Comparison of ENCODE assay signal across 8 cellular contexts in the genomic region with DNA sequence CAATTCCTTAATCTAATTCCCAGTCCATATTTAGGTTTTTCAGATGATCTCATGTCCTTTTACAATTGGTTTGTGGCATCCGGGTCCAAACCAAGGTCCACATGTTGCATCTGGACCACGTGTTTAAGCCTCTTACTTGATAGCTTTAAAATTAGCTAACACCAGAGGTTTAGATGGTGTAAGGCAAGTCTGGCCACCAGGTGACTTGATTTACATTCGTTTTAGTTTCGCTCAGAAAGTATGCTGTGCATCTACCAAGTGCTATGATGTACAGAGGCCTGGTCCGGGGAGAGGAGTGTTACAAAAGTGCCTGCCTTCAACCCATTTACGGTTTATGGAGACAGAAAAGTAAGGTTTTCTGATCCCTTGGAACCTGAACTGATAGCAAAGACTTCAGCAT. TPM values are rescaled to one million over a fixed set of nuclear protein-coding genes. Genes with fewer than 3 reads are reported as not detected.
DNase-seq lines count a peak whose midpoint lies in the region; ATAC-seq lines count a peak whose summit lies in the region.

No MANE protein-coding gene starts in this region.

- peaks cover 39% of the 10 kb centered on the region for H3K4me1 Mint-ChIP-seq in activated T-helper 2 cell treated with anti-CD3 and anti-CD28 coated beads, Interferon-gamma antibody, Interleukin-2, Interleukin-4, amounts not matched to agents 10 μg/mL and 5 μg/mL and 100 μg/mL, durations not matched to agents 14 hours and 24 hours and 36 hours (ENCODE audit: low read depth)

- H3K4me1 ChIP-seq in iPS-15b (ENCODE audit: control insufficient read depth, insufficient read depth, low read length), result peaks cover 7% of the 10 kb centered on the region

- no peak overlapping the region for H3K9ac ChIP-seq in iPS-15b (ENCODE audit: low read depth, low read length)

- peak; percentile 11 to 15 for ATAC-seq in activated CD4-positive, CD25-positive, alpha-beta regulatory T cell treated with anti-CD3 and anti-CD28 coated beads, Interleukin-2, amount 50 U/mL, for 24 hours
- ATAC-seq in stimulated activated naive CD8-positive, alpha-beta T cell treated with anti-CD3 and anti-CD28 coated beads, Interleukin-15, Interleukin-2, amounts not matched to agents 100 U/mL and 50 U/mL, for 24 hours, result peak; percentile 19
- ATAC-seq in HG03196 (IDR thresholded peaks at IDR 0.05; ENCODE audit: unreplicated experiment), result no peak

- no peaks in the 10 kb centered on the region for H3K27me3 ChIP-seq in iPS-15b (ENCODE audit: control insufficient read depth, insufficient read depth, low read length)

- peaks cover 2% of the 10 kb centered on the region for H3K36me3 ChIP-seq in iPS-15b (ENCODE audit: control insufficient read depth, insufficient read depth, low read length)

- no peaks in the 10 kb centered on the region for H3K9me3 ChIP-seq in iPS-15b (ENCODE audit: control insufficient read depth, insufficient read depth, low read length)

- H3K27me3 Mint-ChIP-seq in activated T-helper 2 cell treated with anti-CD3 and anti-CD28 coated beads, Interferon-gamma antibody, Interleukin-2, Interleukin-4, amounts not matched to agents 10 μg/mL and 5 μg/mL and 100 μg/mL, durations not matched to agents 14 hours and 24 hours and 36 hours (ENCODE audit: low read depth), result no peaks in the 10 kb centered on the region

- peak overlapping the region; percentile 90 for H3K4me3 Mint-ChIP-seq in activated T-helper 2 cell treated with anti-CD3 and anti-CD28 coated beads, Interferon-gamma antibody, Interleukin-2, Interleukin-4, amounts not matched to agents 10 μg/mL and 5 μg/mL and 100 μg/mL, durations not matched to agents 14 hours and 24 hours and 36 hours (ENCODE audit: low read depth)

- DNase-seq in activated CD4-positive, CD25-positive, alpha-beta regulatory T cell treated with anti-CD3 and anti-CD28 coated beads, Interleukin-2, amount 50 U/mL, for 72 hours, result no peak
- DNase-seq in Kasumi-1 (lab: John Stamatoyannopoulos, UW), result peak; percentile 92 to 96
- peak; percentile 16 for DNase-seq in activated T-helper 2 cell treated with anti-CD3 and anti-CD28 coated beads, Interferon-gamma antibody, Interleukin-2, Interleukin-4, amounts not matched to agents 10 μg/mL and 5 μg/mL and 100 μg/mL, durations not matched to agents 14 hours and 24 hours and 36 hours (ENCODE audit: low spot score)
- DNase-seq in stimulated activated naive CD8-positive, alpha-beta T cell treated with anti-CD3 and anti-CD28 coated beads, Interleukin-15, Interleukin-2, amounts not matched to agents 100 U/mL and 50 U/mL, for 24 hours, result peak; percentile 22
- DNase-seq in activated CD4-positive, CD25-positive, alpha-beta regulatory T cell (lab: John Stamatoyannopoulos, UW), result no peak

- intact Hi-C loops in activated T-helper 2 cell treated with anti-CD3 and anti-CD28 coated beads, Interferon-gamma antibody, Interleukin-2, Interleukin-4, amounts not matched to agents 10 μg/mL and 5 μg/mL and 100 μg/mL, durations not matched to agents 14 hours and 24 hours and 36 hours (cut with micrococcal nuclease), result loop anchor here (2.0 to 10.0 kb wide), 4 partner anchors 62 to 1640 kb away; partner anchors contain the start of genes ITFG1, N4BP1 and PHKB

- H3K9me3 Mint-ChIP-seq in activated T-helper 2 cell treated with anti-CD3 and anti-CD28 coated beads, Interferon-gamma antibody, Interleukin-2, Interleukin-4, amounts not matched to agents 10 μg/mL and 5 μg/mL and 100 μg/mL, durations not matched to agents 14 hours and 24 hours and 36 hours, result no peaks in the 10 kb centered on the region

- peak overlapping the region; percentile 96 for H3K27ac Mint-ChIP-seq in activated T-helper 2 cell treated with anti-CD3 and anti-CD28 coated beads, Interferon-gamma antibody, Interleukin-2, Interleukin-4, amounts not matched to agents 10 μg/mL and 5 μg/mL and 100 μg/mL, durations not matched to agents 14 hours and 24 hours and 36 hours

- peaks cover 28% of the 10 kb centered on the region for H3K36me3 Mint-ChIP-seq in activated T-helper 2 cell treated with anti-CD3 and anti-CD28 coated beads, Interferon-gamma antibody, Interleukin-2, Interleukin-4, amounts not matched to agents 10 μg/mL and 5 μg/mL and 100 μg/mL, durations not matched to agents 14 hours and 24 hours and 36 hours (ENCODE audit: low read depth)

- H3K4me3 ChIP-seq in iPS-15b (ENCODE audit: low read depth, low read length), result peak overlapping the region; percentile 65

RNA-seq across cellular contexts. Expression of gene DNAJA2, which starts 0.9 kb away (rescaled TPM):
- 65.9 and 74.4 TPM in 2 replicates for total RNA-seq in activated T-helper 2 cell treated with anti-CD3 and anti-CD28 coated beads, Interferon-gamma antibody, Interleukin-2, Interleukin-4, amounts not matched to agents 10 μg/mL and 5 μg/mL and 100 μg/mL, durations not matched to agents 14 hours and 24 hours and 36 hours

Comparison
In these comparisons a context has a peak if more than half of its experiments do, and no peak if none do; other contexts are left out.
1. DNase-seq: peak in Kasumi-1 (2 of 2), activated T-helper 2 cell treated with anti-CD3 and anti-CD28 coated beads, Interferon-gamma antibody, Interleukin-2, Interleukin-4, amounts not matched to agents 10 μg/mL and 5 μg/mL and 100 μg/mL, durations not matched to agents 14 hours and 24 hours and 36 hours (single experiment) and stimulated activated naive CD8-positive, alpha-beta T cell treated with anti-CD3 and anti-CD28 coated beads, Interleukin-15, Interleukin-2, amounts not matched to agents 100 U/mL and 50 U/mL, for 24 hours (single experiment); none in activated CD4-positive, CD25-positive, alpha-beta regulatory T cell treated with anti-CD3 and anti-CD28 coated beads, Interleukin-2, amount 50 U/mL, for 72 hours (single experiment) and activated CD4-positive, CD25-positive, alpha-beta regulatory T cell (0 of 4).